In genomic region chr12:61367281-61367785, GRCh38 we compare ENCODE assay signal across 28 cellular contexts.
DNase-seq lines count a peak whose midpoint lies in the region; ATAC-seq and TF ChIP-seq lines count a peak whose summit lies in the region.
"Had no signal": no experiment of that assay in that cellular context is flagged by ENCODE, and none has a peak within 500 bp of the region (broad histone marks: within the 10 kb centered on the region; RNA-seq: fewer than 3 reads in every experiment).

No MANE protein-coding gene starts in this region.

- intact Hi-C loops in HCT116 (cut with micrococcal nuclease): no loop called here
- intact Hi-C loops in PC-3 (cut with micrococcal nuclease): no loop called here
- intact Hi-C loops in CD14-positive monocyte (cut with micrococcal nuclease): no loop called here
- intact Hi-C loops in lower leg skin (cut with DNase I; ENCODE audit: low total_unique reads): no loop called here

- peak; percentile 7 for DNase-seq in A172 (ENCODE audit: low spot score)
- DNase-seq in HCT116 (ENCODE audit: low read depth, low spot score): no peak
- DNase-seq in PC-3: peak; percentile 31
- DNase-seq in foreskin fibroblast: no peak
- DNase-seq in islet precursor cell: no peak
- no peak for DNase-seq in CD14-positive monocyte (ENCODE audit: low spot score)
- no peak for DNase-seq in lower leg skin (ENCODE audit: low spot score in 2 of 2)
- DNase-seq in activated CD8-positive, alpha-beta memory T cell treated with anti-CD3 and anti-CD28 coated beads, Interleukin-2, amount 50 U/mL, for 4 hours: no peak
- DNase-seq: activated CD4-positive, alpha-beta T cell treated with anti-CD3 and anti-CD28 coated beads, Interleukin-2, amount 50 U/mL, for 48 hours; activated CD8-positive, alpha-beta memory T cell treated with anti-CD3 and anti-CD28 coated beads, Interleukin-2, amount 50 U/mL, for 48 hours; activated naive CD8-positive, alpha-beta T cell treated with anti-CD3 and anti-CD28 coated beads for 36 hours; foreskin melanocyte; HFFc6; immature natural killer cell; KG1; left lung; midbrain; naive thymus-derived CD8-positive, alpha-beta T cell; NCI-H1048; NCI-H2029; NCI-H226; SHP77 treated with DMSO at 0.1 percent for 48 hours; stimulated activated CD4-positive, alpha-beta T cell treated with anti-CD3 and anti-CD28 coated beads, Interleukin-2, amount 100 ng/mL, for 24 hours; SW 1271; T1000 had no signal

- POLR2A ChIA-PET in HCT116 (lab: Charles Lee): no interaction called here
- POLR2A ChIA-PET in PC-3 (lab: Charles Lee; ENCODE audit: unreplicated experiment): interaction anchor here (0.7 kb wide), 1 partner anchor 9 kb away, joined by 9 read pairs; no protein-coding TSS in a partner anchor

- TF ChIP-seq POLR2A in HCT116 (IDR thresholded peaks at IDR 0.05; ENCODE audit: borderline replicate concordance, extremely low read depth, insufficient read depth, insufficient read length) (no peak), lower leg skin (IDR thresholded peaks at IDR 0.05) (no peak)

- H3K27ac Mint-ChIP-seq in CD14-positive monocyte: no peak overlapping the region
- H3K27ac Mint-ChIP-seq: activated naive CD8-positive, alpha-beta T cell treated with anti-CD3 and anti-CD28 coated beads for 36 hours; activated T-helper 2 cell treated with anti-CD3 and anti-CD28 coated beads, Interferon-gamma antibody, Interleukin-2, Interleukin-4, amounts not matched to agents 10 μg/mL and 5 μg/mL and 100 μg/mL, durations not matched to agents 14 hours and 24 hours and 36 hours; HFFc6; immature natural killer cell; naive thymus-derived CD8-positive, alpha-beta T cell had no signal

- H3K4me1 ChIP-seq in HCT116 (ENCODE audit: control insufficient read depth in 1 of 2, insufficient read depth in 2 of 2, low read length in 2 of 2): no peaks in the 10 kb centered on the region
- no peaks in the 10 kb centered on the region for H3K4me1 ChIP-seq in PC-3 (ENCODE audit: insufficient read depth, low read length)
- H3K4me1 ChIP-seq: left lung had no signal

- 70 to 75% methylated on average over 1 of the region's 1 CpG for WGBS in lower leg skin, 2 donors

- no peaks in the 10 kb centered on the region for H3F3A ChIP-seq in PC-3 (ENCODE audit: low read length, unreplicated experiment)

- H3K4me2 ChIP-seq in HCT116 (ENCODE audit: low read length): no peak overlapping the region
- no peak overlapping the region for H3K4me2 ChIP-seq in PC-3 (ENCODE audit: low read length)

- H3K27ac ChIP-seq in HCT116 (ENCODE audit: low read depth, low read length) (no peak overlapping the region), PC-3 (ENCODE audit: low read length) (no peak overlapping the region)
- H3K27ac ChIP-seq: epithelial cell of prostate, left lung, skin epidermis had no signal

- TF ChIP-seq RAD21 in HCT116 (IDR thresholded peaks at IDR 0.05; ENCODE audit: low read depth): no peak

- H3K27me3 Mint-ChIP-seq in CD14-positive monocyte (ENCODE audit: low read depth in 3 of 3): no peaks in the 10 kb centered on the region
- H3K27me3 Mint-ChIP-seq: activated naive CD8-positive, alpha-beta T cell treated with anti-CD3 and anti-CD28 coated beads for 36 hours; naive thymus-derived CD8-positive, alpha-beta T cell had no signal

- H3K4me3 ChIP-seq in HCT116 (replicated peaks in 1 of 2; ENCODE audit: low read depth in 1 of 2, low read length in 2 of 2) (no peak overlapping the region), PC-3 (ENCODE audit: low read length) (no peak overlapping the region), foreskin fibroblast (ENCODE audit: low read depth in 1 of 2, low read length in 2 of 2) (no peak overlapping the region), lower leg skin (ENCODE audit: low read depth, poor library complexity, severe bottlenecking) (no peak overlapping the region)
- H3K4me3 ChIP-seq: left lung, skin epidermis had no signal

- H2AFZ ChIP-seq in HCT116 (ENCODE audit: low read depth, low read length, poor library complexity, severe bottlenecking): peak overlapping the region; percentile 60
- no peak overlapping the region for H2AFZ ChIP-seq in PC-3 (ENCODE audit: low read length)

- RAD21 ChIA-PET in HCT116 (lab: Charles Lee; ENCODE audit: low non-redundant PET in 1 of 2, low total read pairs in 2 of 2, uncharacterized antibody in 2 of 2, unreplicated experiment in 2 of 2): no interaction called here

- BruUV-seq in HCT116 (replicated peaks; lab: Mats Ljungman, UMichigan): no TSS peak
- BruUV-seq in PC-3 (replicated peaks; lab: Mats Ljungman, UMichigan): no TSS peak

- no peak overlapping the region for H3K9ac ChIP-seq in HCT116 (ENCODE audit: low read length)
- H3K9ac ChIP-seq in PC-3 (ENCODE audit: low read length): no peak overlapping the region

- H3K36me3 Mint-ChIP-seq in CD14-positive monocyte: no peaks in the 10 kb centered on the region
- H3K36me3 Mint-ChIP-seq: activated naive CD8-positive, alpha-beta T cell treated with anti-CD3 and anti-CD28 coated beads for 36 hours; immature natural killer cell; naive thymus-derived CD8-positive, alpha-beta T cell had no signal

- H3K9me3 ChIP-seq in HCT116 (ENCODE audit: control insufficient read depth in 1 of 2, insufficient read depth in 1 of 2, low read depth in 1 of 2, low read length in 2 of 2) (no peaks in the 10 kb centered on the region), PC-3 (ENCODE audit: low read length) (no peaks in the 10 kb centered on the region)
- H3K9me3 ChIP-seq: left lung had no signal

- H3K9me2 ChIP-seq in HCT116 (ENCODE audit: insufficient read depth) (no peaks in the 10 kb centered on the region), PC-3 (replicated peaks; ENCODE audit: low read length) (no peaks in the 10 kb centered on the region)

- peak in 1 of 3 experiments; percentile 10; a peak in 1 of 6 replicates for TF ChIP-seq CTCF in HCT116 (IDR thresholded peaks at IDR 0.05 in 2 of 3, conservative IDR thresholded peaks at IDR 0.05 in 1 of 3; ENCODE audit: borderline replicate concordance in 1 of 3, insufficient read depth in 1 of 3, low read depth in 2 of 3, low read length in 2 of 3)
- peak; percentile 51 for TF ChIP-seq CTCF in PC-3 (conservative IDR thresholded peaks at IDR 0.05; ENCODE audit: low read depth, low read length)
- TF ChIP-seq CTCF in foreskin fibroblast (IDR thresholded peaks at IDR 0.05; ENCODE audit: low read depth, low read length): peak; percentile 14
- TF ChIP-seq CTCF in CD14-positive monocyte (IDR thresholded peaks at IDR 0.05): no peak
- no peak for TF ChIP-seq CTCF in lower leg skin (IDR thresholded peaks at IDR 0.05)

- no peak overlapping the region for H3K4me3 Mint-ChIP-seq in CD14-positive monocyte
- H3K4me3 Mint-ChIP-seq: activated naive CD8-positive, alpha-beta T cell treated with anti-CD3 and anti-CD28 coated beads for 36 hours; HFFc6; immature natural killer cell; naive thymus-derived CD8-positive, alpha-beta T cell had no signal

- peak; percentile 47; the same call in 1 of the 2 replicates for ATAC-seq in HCT116
- ATAC-seq in PC-3: no peak
- ATAC-seq: left lung; naive thymus-derived CD8-positive, alpha-beta T cell had no signal

- CTCF ChIA-PET in HCT116 (lab: Charles Lee): no interaction called here
- CTCF ChIA-PET in PC-3 (lab: Charles Lee): no interaction called here

- H3K27me3 ChIP-seq in HCT116 (ENCODE audit: insufficient read depth, low read length): no peaks in the 10 kb centered on the region
- H3K27me3 ChIP-seq in PC-3 (ENCODE audit: low read length): no peaks in the 10 kb centered on the region
- H3K27me3 ChIP-seq: left lung had no signal

- H3K9me3 Mint-ChIP-seq in CD14-positive monocyte: peaks cover 0 to 5% (median 0%) of the 10 kb centered on the region in 7 donors
- H3K9me3 Mint-ChIP-seq: activated naive CD8-positive, alpha-beta T cell treated with anti-CD3 and anti-CD28 coated beads for 36 hours; activated T-helper 2 cell treated with anti-CD3 and anti-CD28 coated beads, Interferon-gamma antibody, Interleukin-2, Interleukin-4, amounts not matched to agents 10 μg/mL and 5 μg/mL and 100 μg/mL, durations not matched to agents 14 hours and 24 hours and 36 hours had no signal

- H4K20me1 ChIP-seq in HCT116 (ENCODE audit: insufficient read depth) (no peaks in the 10 kb centered on the region), PC-3 (ENCODE audit: low read length) (no peaks in the 10 kb centered on the region)

- H3K79me2 ChIP-seq in HCT116 (ENCODE audit: insufficient read depth, low read length): no peaks in the 10 kb centered on the region
- no peaks in the 10 kb centered on the region for H3K79me2 ChIP-seq in PC-3 (ENCODE audit: low read length)

- H3K4me1 Mint-ChIP-seq in CD14-positive monocyte: no peaks in the 10 kb centered on the region
- H3K4me1 Mint-ChIP-seq: activated naive CD8-positive, alpha-beta T cell treated with anti-CD3 and anti-CD28 coated beads for 36 hours; immature natural killer cell; naive thymus-derived CD8-positive, alpha-beta T cell had no signal

- no peaks in the 10 kb centered on the region for H3K36me3 ChIP-seq in HCT116 (ENCODE audit: control insufficient read depth in 1 of 2, insufficient read depth in 2 of 2, low read length in 2 of 2)
- H3K36me3 ChIP-seq in PC-3 (ENCODE audit: low read depth, low read length): no peaks in the 10 kb centered on the region
- H3K36me3 ChIP-seq: left lung had no signal

TF ChIP-seq in HCT116, 20 proteins besides CTCF, POLR2A, EP300 and RAD21:
- no peak for TF ChIP-seq CEBPB (IDR thresholded peaks at IDR 0.05; ENCODE audit: low read depth)
- no peak for TF ChIP-seq JUND (IDR thresholded peaks at IDR 0.05)

Comparison
In these comparisons a context has a peak if more than half of its experiments do, and no peak if none do; other contexts are left out.
1. DNase-seq: peak in A172 (single experiment) and PC-3 (single experiment); none in HCT116 (single experiment), foreskin fibroblast (0 of 2), islet precursor cell (single experiment), CD14-positive monocyte (single experiment), lower leg skin (0 of 2) and activated CD8-positive, alpha-beta memory T cell treated with anti-CD3 and anti-CD28 coated beads, Interleukin-2, amount 50 U/mL, for 4 hours (single experiment).
2. CTCF ChIP-seq: peak in PC-3 (single experiment) and foreskin fibroblast (single experiment); none in CD14-positive monocyte (single experiment) and lower leg skin (0 of 3).